Comparison of ENCODE assay signal across 15 cellular contexts in genomic region chr4:8044699-8045098, GRCh38.
DNase-seq lines count a peak whose midpoint lies in the region; ATAC-seq, FAIRE-seq and TF ChIP-seq lines count a peak whose summit lies in the region.
"Had no signal": no experiment of that assay in that cellular context is flagged by ENCODE, and none has a peak within 500 bp of the region (broad histone marks: within the 10 kb centered on the region; RNA-seq: fewer than 3 reads in every experiment).

No MANE protein-coding gene starts in this region.

- peak; percentile 47 for DNase-seq in DMS153 treated with DMSO at 0.1 percent for 48 hours (lab: John Stamatoyannopoulos, UW; ENCODE audit: unreplicated experiment)
- DNase-seq in NCI-H146 (lab: John Stamatoyannopoulos, UW), result peak; percentile 100
- DNase-seq in NCI-H69 (lab: John Stamatoyannopoulos, UW), result peak; percentile 96
- no peak for DNase-seq in RCC 7860 (ENCODE audit: low spot score)
- DNase-seq in foreskin fibroblast, result no peak
- no peak for DNase-seq in effector memory CD8-positive, alpha-beta T cell
- DNase-seq: activated CD8-positive, alpha-beta memory T cell treated with anti-CD3 and anti-CD28 coated beads, Interleukin-2, amount 10 ng/mL, durations not matched to agents 7 days and 5 days; AML-193; kidney glomerular epithelial cell; naive thymus-derived CD8-positive, alpha-beta T cell; RPMI8226 had no signal

- H3K9me2 ChIP-seq in neural cell (ENCODE audit: insufficient read depth, low read length), result no peaks in the 10 kb centered on the region

- FAIRE-seq in RCC 7860 (lab: Jason Lieb, UNC), result no peak
- FAIRE-seq: frontal cortex, G401.6 had no signal

- H3K27me3 ChIP-seq in neural cell (ENCODE audit: insufficient read depth, low read depth, low read length), result no peaks in the 10 kb centered on the region

- H2AFZ ChIP-seq in neural cell (ENCODE audit: low read depth, low read length), result no peak overlapping the region

- H3K36me3 ChIP-seq in neural cell (ENCODE audit: insufficient read depth, low read length), result no peaks in the 10 kb centered on the region

- no peaks in the 10 kb centered on the region for H3K9me3 ChIP-seq in neural cell (ENCODE audit: low read length)

- peaks cover 13 to 19% of the 10 kb centered on the region in 2 donors for H3K4me1 Mint-ChIP-seq in effector memory CD8-positive, alpha-beta T cell (ENCODE audit: low read depth in 2 of 2)
- H3K4me1 Mint-ChIP-seq: activated CD8-positive, alpha-beta memory T cell treated with anti-CD3 and anti-CD28 coated beads, Interleukin-2, amount 10 ng/mL, durations not matched to agents 7 days and 5 days had no signal

- TF ChIP-seq EP300 in neural cell (conservative IDR thresholded peaks at IDR 0.05; ENCODE audit: poor library complexity, severe bottlenecking), result no peak

- no peak overlapping the region for H3K27ac Mint-ChIP-seq in effector memory CD8-positive, alpha-beta T cell
- H3K27ac Mint-ChIP-seq: activated CD8-positive, alpha-beta memory T cell treated with anti-CD3 and anti-CD28 coated beads, Interleukin-2, amount 10 ng/mL, durations not matched to agents 7 days and 5 days; naive thymus-derived CD8-positive, alpha-beta T cell had no signal

- H3K4me3 Mint-ChIP-seq in effector memory CD8-positive, alpha-beta T cell, result no peak overlapping the region
- H3K4me3 Mint-ChIP-seq: activated CD8-positive, alpha-beta memory T cell treated with anti-CD3 and anti-CD28 coated beads, Interleukin-2, amount 10 ng/mL, durations not matched to agents 7 days and 5 days; naive thymus-derived CD8-positive, alpha-beta T cell had no signal

- ATAC-seq in GM18517 (IDR thresholded peaks at IDR 0.05; ENCODE audit: unreplicated experiment), result no peak
- ATAC-seq in effector memory CD8-positive, alpha-beta T cell (replicated peaks), result no peak
- ATAC-seq: activated CD8-positive, alpha-beta memory T cell treated with anti-CD3 and anti-CD28 coated beads, Interleukin-2, amount 10 ng/mL, durations not matched to agents 7 days and 5 days; naive thymus-derived CD8-positive, alpha-beta T cell had no signal

- peaks cover 6% of the 10 kb centered on the region for H3K36me3 Mint-ChIP-seq in effector memory CD8-positive, alpha-beta T cell (ENCODE audit: insufficient read depth)
- H3K36me3 Mint-ChIP-seq: activated CD8-positive, alpha-beta memory T cell treated with anti-CD3 and anti-CD28 coated beads, Interleukin-2, amount 10 ng/mL, durations not matched to agents 7 days and 5 days; naive thymus-derived CD8-positive, alpha-beta T cell had no signal

- no peak for TF ChIP-seq CTCF in neural cell (IDR thresholded peaks at IDR 0.05; ENCODE audit: poor library complexity, severe bottlenecking)
- TF ChIP-seq CTCF in foreskin fibroblast (IDR thresholded peaks at IDR 0.05; ENCODE audit: low read depth, low read length), result no peak

- H4K20me1 ChIP-seq in neural cell (ENCODE audit: insufficient read depth), result no peaks in the 10 kb centered on the region

- no peak overlapping the region for H3K4me3 ChIP-seq in neural cell (ENCODE audit: low read length)
- no peak overlapping the region for H3K4me3 ChIP-seq in foreskin fibroblast (ENCODE audit: low read depth in 1 of 2, low read length in 2 of 2)

- no peaks in the 10 kb centered on the region for H3F3A ChIP-seq in neural cell (ENCODE audit: insufficient read depth, low read length, poor library complexity, severe bottlenecking)

- no peaks in the 10 kb centered on the region for H3K79me2 ChIP-seq in neural cell (replicated peaks; ENCODE audit: insufficient read depth, low read length)

- no peak for TF ChIP-seq RAD21 in neural cell (conservative IDR thresholded peaks at IDR 0.05)

- H3K27ac ChIP-seq in neural cell (ENCODE audit: low read length), result no peak overlapping the region

- no peak overlapping the region for H3K9ac ChIP-seq in neural cell (ENCODE audit: low read length)

- H3K4me2 ChIP-seq in neural cell (ENCODE audit: low read length), result no peak overlapping the region

- no peaks in the 10 kb centered on the region for H3K9me3 Mint-ChIP-seq in effector memory CD8-positive, alpha-beta T cell

- H3K27me3 Mint-ChIP-seq in effector memory CD8-positive, alpha-beta T cell, result peaks cover 0 to 28% of the 10 kb centered on the region in 2 donors

TF ChIP-seq in neural cell, 6 proteins besides CTCF, POLR2A, EP300 and RAD21:
- no peak for TF ChIP-seq MXI1 (conservative IDR thresholded peaks at IDR 0.05; ENCODE audit: poor library complexity, severe bottlenecking)
- TF ChIP-seq POLR2AphosphoS5 (IDR thresholded peaks at IDR 0.05), result peak; percentile 39
TF ChIP-seq in neural cell: peak in this region for 1.

Comparison
In these comparisons a context has a peak if more than half of its experiments do, and no peak if none do; other contexts are left out.
1. DNase-seq: peak in DMS153 treated with DMSO at 0.1 percent for 48 hours (single experiment), NCI-H146 (single experiment) and NCI-H69 (single experiment); none in RCC 7860 (single experiment), foreskin fibroblast (0 of 2) and effector memory CD8-positive, alpha-beta T cell (0 of 3).